In genomic region chr10:43419997-43420368, GRCh38 we compare ENCODE assay signal across 9 cellular contexts. TPM values are rescaled to one million over a fixed set of nuclear protein-coding genes. Genes with fewer than 3 reads are reported as not detected.
A peak's percentile ranks its signal among the peaks of the same experiment; 100 is the strongest.
DNase-seq lines count a peak whose midpoint lies in the region; ATAC-seq and TF ChIP-seq lines count a peak whose summit lies in the region.
"Had no signal": no experiment of that assay in that cellular context is flagged by ENCODE, and none has a peak within 500 bp of the region (broad histone marks: within the 10 kb centered on the region; RNA-seq: fewer than 3 reads in every experiment).

No MANE protein-coding gene starts in this region.

- no peaks in the 10 kb centered on the region for H3K36me3 ChIP-seq in CD4-positive, CD25-positive, alpha-beta regulatory T cell (ENCODE audit: control insufficient read depth, insufficient read depth, low read length)
- H3K36me3 ChIP-seq in Loucy (ENCODE audit: insufficient read depth, low read length): no peaks in the 10 kb centered on the region
- H3K36me3 ChIP-seq in ectodermal cell (ENCODE audit: control insufficient read depth, insufficient read depth, low read length): no peaks in the 10 kb centered on the region
- no peaks in the 10 kb centered on the region for H3K36me3 ChIP-seq in WERI-Rb-1

- peak overlapping the region; percentile 57 for H3K4me3 ChIP-seq in CD4-positive, CD25-positive, alpha-beta regulatory T cell (ENCODE audit: low read depth, low read length)
- H3K4me3 ChIP-seq in Loucy (ENCODE audit: low read length, poor library complexity, severe bottlenecking): peak overlapping the region; percentile 86
- peak overlapping the region; percentile 34 for H3K4me3 ChIP-seq in ectodermal cell (ENCODE audit: insufficient read depth, low read depth, low read length)
- H3K4me3 ChIP-seq in WERI-Rb-1 (ENCODE audit: low read depth, low read length): no peak overlapping the region

- WGBS in ectodermal cell, 2 experiments: 87 to 89% methylated on average over 18 of the region's 18 CpGs

- peak overlapping the region; percentile 77 to 97 (median 90) for H3K27ac Mint-ChIP-seq in CD4-positive, CD25-positive, alpha-beta regulatory T cell
- no peak overlapping the region for H3K27ac Mint-ChIP-seq in nephron progenitor cell

- H3K36me3 Mint-ChIP-seq in CD4-positive, CD25-positive, alpha-beta regulatory T cell: no peaks in the 10 kb centered on the region
- peaks cover 21% of the 10 kb centered on the region for H3K36me3 Mint-ChIP-seq in nephron progenitor cell (ENCODE audit: low read depth)

- no peaks in the 10 kb centered on the region for H3K9me2 ChIP-seq in Loucy (replicated peaks; ENCODE audit: low read depth, low read length)

- H4K20me1 ChIP-seq in Loucy (ENCODE audit: insufficient read depth, low read length, poor library complexity, severe bottlenecking): no peaks in the 10 kb centered on the region

- peak overlapping the region; percentile 88 for H3K4me2 ChIP-seq in Loucy (ENCODE audit: low read depth, low read length, poor library complexity, severe bottlenecking)

- no peak for DNase-seq in CD4-positive, CD25-positive, alpha-beta regulatory T cell
- DNase-seq in nephron progenitor cell (no peak), WERI-Rb-1 (no peak)

- H3K4me1 Mint-ChIP-seq in CD4-positive, CD25-positive, alpha-beta regulatory T cell: peaks cover 17 to 40% (median 23%) of the 10 kb centered on the region in 4 donors
- peaks cover 6% of the 10 kb centered on the region for H3K4me1 Mint-ChIP-seq in nephron progenitor cell

- H3K9ac ChIP-seq in Loucy (ENCODE audit: low read depth, low read length, poor library complexity, severe bottlenecking): peak overlapping the region; percentile 92

- H3K9me3 Mint-ChIP-seq in CD4-positive, CD25-positive, alpha-beta regulatory T cell: no peaks in the 10 kb centered on the region
- peaks cover 34% of the 10 kb centered on the region for H3K9me3 Mint-ChIP-seq in nephron progenitor cell

- H3K27ac ChIP-seq in CD4-positive, CD25-positive, alpha-beta regulatory T cell (ENCODE audit: insufficient read depth, low read length, poor library complexity, severe bottlenecking): peak overlapping the region; percentile 91
- H3K27ac ChIP-seq in ectodermal cell (ENCODE audit: insufficient read depth, low read depth, low read length, poor library complexity, severe bottlenecking) (no peak overlapping the region), WERI-Rb-1 (no peak overlapping the region)

- H2AFZ ChIP-seq in Loucy (ENCODE audit: low read length): no peak overlapping the region

- no peaks in the 10 kb centered on the region for H3K27me3 ChIP-seq in CD4-positive, CD25-positive, alpha-beta regulatory T cell (ENCODE audit: control insufficient read depth, insufficient read depth, low read length)
- H3K27me3 ChIP-seq in Loucy (ENCODE audit: insufficient read depth, low read length, poor library complexity, severe bottlenecking) (no peaks in the 10 kb centered on the region), ectodermal cell (ENCODE audit: control insufficient read depth, insufficient read depth, low read length, poor library complexity, severe bottlenecking) (no peaks in the 10 kb centered on the region), WERI-Rb-1 (ENCODE audit: insufficient read depth, low read depth, severe bottlenecking) (no peaks in the 10 kb centered on the region)

- H3K9me3 ChIP-seq in CD4-positive, CD25-positive, alpha-beta regulatory T cell (ENCODE audit: control insufficient read depth in 2 of 2, low read length in 2 of 2): no peaks in the 10 kb centered on the region
- H3K9me3 ChIP-seq in Loucy (ENCODE audit: insufficient read depth, low read depth, low read length) (no peaks in the 10 kb centered on the region), ectodermal cell (ENCODE audit: control insufficient read depth, low read length) (peaks cover 3% of the 10 kb centered on the region), WERI-Rb-1 (ENCODE audit: severe bottlenecking) (peaks cover 7% of the 10 kb centered on the region)

- peak overlapping the region; percentile 76 to 97 (median 82) for H3K4me3 Mint-ChIP-seq in CD4-positive, CD25-positive, alpha-beta regulatory T cell
- H3K4me3 Mint-ChIP-seq in nephron progenitor cell: peak overlapping the region; percentile 30

- H3K4me1 ChIP-seq in CD4-positive, CD25-positive, alpha-beta regulatory T cell (ENCODE audit: control insufficient read depth, insufficient read depth, low read length, poor library complexity, severe bottlenecking): peaks cover 28% of the 10 kb centered on the region
- H3K4me1 ChIP-seq in Loucy (ENCODE audit: insufficient read depth, low read length, poor library complexity, severe bottlenecking): peaks cover 52% of the 10 kb centered on the region
- no peaks in the 10 kb centered on the region for H3K4me1 ChIP-seq in ectodermal cell (ENCODE audit: control insufficient read depth, insufficient read depth, low read length)

- H3F3A ChIP-seq in Loucy (ENCODE audit: low read depth): peaks cover 37% of the 10 kb centered on the region

- H3K79me2 ChIP-seq in Loucy (ENCODE audit: insufficient read depth, low read length): peaks cover 3% of the 10 kb centered on the region; the same call in 1 of the 2 replicates

- TF ChIP-seq CTCF in Loucy (conservative IDR thresholded peaks at IDR 0.05; ENCODE audit: low read length): no peak
- TF ChIP-seq CTCF in nephron progenitor cell (IDR thresholded peaks at IDR 0.05): no peak
- TF ChIP-seq CTCF in WERI-Rb-1 (IDR thresholded peaks at IDR 0.05; ENCODE audit: low read depth, low read length): no peak

- ATAC-seq in CD4-positive, CD25-positive, alpha-beta regulatory T cell (ENCODE audit: low read depth in 2 of 2): no peak
- ATAC-seq in HG02981 (IDR thresholded peaks at IDR 0.05; ENCODE audit: unreplicated experiment): no peak
- no peak for ATAC-seq in HG03521 (IDR thresholded peaks at IDR 0.05; ENCODE audit: unreplicated experiment)
- no peak for ATAC-seq in HG03045 (IDR thresholded peaks at IDR 0.05; ENCODE audit: unreplicated experiment)

- no peaks in the 10 kb centered on the region for H3K27me3 Mint-ChIP-seq in CD4-positive, CD25-positive, alpha-beta regulatory T cell
- H3K27me3 Mint-ChIP-seq in nephron progenitor cell (ENCODE audit: low read depth, poor library complexity): peaks cover 6% of the 10 kb centered on the region

RNA-seq across cellular contexts. Expression of gene HNRNPF, which starts 11.0 kb away (rescaled TPM):
- 143 TPM for total RNA-seq in CD4-positive, CD25-positive, alpha-beta regulatory T cell
- 100 to 1,000 TPM; 293 to 350 (median 323) TPM for polyA plus RNA-seq in CD4-positive, CD25-positive, alpha-beta regulatory T cell
- polyA plus RNA-seq in ectodermal cell (2013, experiment 1 of 4): 259 TPM
- 257 TPM for polyA plus RNA-seq in ectodermal cell (2013, experiment 2 of 4)
- 185 TPM for polyA plus RNA-seq in ectodermal cell (2013, experiment 3 of 4)
- 205 TPM for polyA plus RNA-seq in ectodermal cell (2013, experiment 4 of 4)

RNA-seq across cellular contexts. Expression of gene ZNF487, which starts 16.9 kb away (rescaled TPM):
- total RNA-seq in CD4-positive, CD25-positive, alpha-beta regulatory T cell: 6.2 TPM
- 1 to 10 TPM; 2.5 to 6.5 (median 4.2) TPM for polyA plus RNA-seq in CD4-positive, CD25-positive, alpha-beta regulatory T cell
- polyA plus RNA-seq in ectodermal cell (2013, experiment 1 of 4): 5.3 TPM
- polyA plus RNA-seq in ectodermal cell (2013, experiment 2 of 4): 4.4 TPM
- polyA plus RNA-seq in ectodermal cell (2013, experiment 3 of 4): 4.2 TPM
- polyA plus RNA-seq in ectodermal cell (2013, experiment 4 of 4): 4.4 TPM

RNA-seq across cellular contexts. Expression of gene FXYD4, which starts 48.5 kb away (rescaled TPM):
- total RNA-seq in CD4-positive, CD25-positive, alpha-beta regulatory T cell: not detected
- not detected for polyA plus RNA-seq in CD4-positive, CD25-positive, alpha-beta regulatory T cell
- polyA plus RNA-seq in ectodermal cell (2013, experiment 1 of 4): not detected
- not detected for polyA plus RNA-seq in ectodermal cell (2013, experiment 2 of 4)
- not detected for polyA plus RNA-seq in ectodermal cell (2013, experiment 3 of 4)
- polyA plus RNA-seq in ectodermal cell (2013, experiment 4 of 4): not detected
- total RNA-seq: pulmonary artery endothelial cell had no signal
